In the genomic region with DNA sequence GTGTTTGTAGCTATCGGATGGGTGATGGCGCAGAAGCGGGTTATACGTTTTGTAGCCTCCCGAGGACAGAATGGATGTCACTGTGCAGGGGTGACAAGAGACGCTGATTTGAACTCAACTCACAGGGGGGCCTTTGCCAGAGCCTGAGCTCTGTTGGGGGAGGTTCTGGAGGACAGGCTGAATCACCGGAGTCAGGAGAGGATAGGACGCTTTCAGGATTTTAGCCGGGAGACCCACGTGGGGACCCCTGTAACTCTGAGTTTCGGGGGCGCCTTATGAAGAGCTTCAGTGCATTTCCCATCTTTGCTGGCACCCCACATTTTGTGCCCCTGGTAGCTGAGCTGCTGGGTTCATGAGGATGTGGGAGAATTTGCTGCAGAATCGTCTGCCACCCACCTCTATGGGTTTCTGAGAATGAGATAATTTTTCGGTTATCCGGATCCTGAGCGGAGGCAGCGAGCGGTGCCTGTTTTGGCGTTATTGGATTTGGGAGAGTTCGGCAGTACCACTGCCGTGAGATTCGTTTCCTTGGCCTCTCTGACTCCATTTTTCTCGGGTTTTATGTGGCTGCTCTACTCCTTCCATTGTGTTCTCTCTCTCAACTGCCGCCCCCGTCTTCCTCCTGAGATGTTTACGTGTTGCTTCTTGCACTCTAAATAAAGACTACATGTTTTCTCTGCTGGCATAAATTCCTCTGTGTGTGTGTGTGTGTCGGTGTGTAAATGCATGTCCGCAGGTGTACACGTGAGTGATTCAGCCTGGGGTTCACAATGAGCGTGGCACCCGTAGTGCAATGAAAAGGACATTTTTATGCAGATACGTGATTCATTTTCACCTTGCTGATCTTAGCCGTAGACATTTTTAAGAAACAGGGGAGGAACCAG, we compare ENCODE assay signal across 11 cellular contexts.
DNase-seq lines count a peak whose midpoint lies in the region; ATAC-seq and TF ChIP-seq lines count a peak whose summit lies in the region.
"Had no signal": no experiment of that assay in that cellular context is flagged by ENCODE, and none has a peak within 500 bp of the region (broad histone marks: within the 10 kb centered on the region; RNA-seq: fewer than 3 reads in every experiment).

No MANE protein-coding gene starts in this region.

- peaks cover 0 to 2% of the 10 kb centered on the region in 2 experiments for H3K36me3 ChIP-seq in SK-N-SH (replicated peaks in 1 of 2; ENCODE audit: control insufficient read depth in 1 of 2, insufficient read depth in 2 of 2, low read length in 1 of 2)
- H3K36me3 ChIP-seq in endodermal cell (ENCODE audit: control insufficient read depth, insufficient read depth, low read length): no peaks in the 10 kb centered on the region
- no peaks in the 10 kb centered on the region for H3K36me3 ChIP-seq in mesodermal cell (ENCODE audit: control insufficient read depth, insufficient read depth, low read length)
- H3K36me3 ChIP-seq in transverse colon: no peaks in the 10 kb centered on the region
- H3K36me3 ChIP-seq: WERI-Rb-1 had no signal

- intact Hi-C loops in transverse colon (cut with DNase I; ENCODE audit: low total_unique reads): loop anchor here (10.0 kb wide), 1 partner anchor 112 kb away; no protein-coding TSS in a partner anchor

- peak overlapping the region; percentile 83 for H3K4me2 ChIP-seq in SK-N-SH

- TF ChIP-seq RAD21 in SK-N-SH (IDR thresholded peaks at IDR 0.05; ENCODE audit: low read length): no peak

- no peaks in the 10 kb centered on the region for H3K9me3 ChIP-seq in SK-N-SH
- no peaks in the 10 kb centered on the region for H3K9me3 ChIP-seq in endodermal cell (ENCODE audit: control insufficient read depth, low read length)
- no peaks in the 10 kb centered on the region for H3K9me3 ChIP-seq in mesodermal cell (ENCODE audit: control insufficient read depth, low read length)
- no peaks in the 10 kb centered on the region for H3K9me3 ChIP-seq in transverse colon

- H3F3A ChIP-seq in SK-N-SH (replicated peaks; ENCODE audit: insufficient read depth): no peaks in the 10 kb centered on the region

- TF ChIP-seq CTCF in SK-N-SH (IDR thresholded peaks at IDR 0.05) (no peak), endodermal cell (conservative IDR thresholded peaks at IDR 0.05) (no peak), transverse colon (IDR thresholded peaks at IDR 0.05) (no peak)

- peaks cover 2% of the 10 kb centered on the region for H3K4me1 Mint-ChIP-seq in endodermal cell

- CTCF ChIA-PET in SK-N-SH (lab: Yijun Ruan, JAX): interaction anchor here (0.8 to 1.6 kb wide), 2 partner anchors 13 to 113 kb away, joined by 3 to 6 read pairs; no protein-coding TSS in a partner anchor

- no peaks in the 10 kb centered on the region for H3K79me2 ChIP-seq in SK-N-SH (ENCODE audit: insufficient read depth)

- H3K27me3 ChIP-seq in SK-N-SH (ENCODE audit: insufficient read depth): no peaks in the 10 kb centered on the region
- no peaks in the 10 kb centered on the region for H3K27me3 ChIP-seq in endodermal cell (ENCODE audit: control insufficient read depth, insufficient read depth, low read length, poor library complexity, severe bottlenecking)
- H3K27me3 ChIP-seq in transverse colon: no peaks in the 10 kb centered on the region

- H3K9me3 Mint-ChIP-seq in endodermal cell: no peaks in the 10 kb centered on the region

- TF ChIP-seq POLR2A in transverse colon (IDR thresholded peaks at IDR 0.05): no peak

- H3K27ac ChIP-seq in SK-N-SH (ENCODE audit: low read depth in 2 of 2, low read length in 1 of 2) (peak overlapping the region; percentile 18 to 67; a peak in 3 of 4 replicates), endodermal cell (ENCODE audit: low read depth, low read length) (peak overlapping the region; percentile 98), mesodermal cell (ENCODE audit: low read depth, low read length, severe bottlenecking) (peak overlapping the region; percentile 99), transverse colon (peak overlapping the region; percentile 65 to 80 (median 74))
- H3K27ac ChIP-seq: WERI-Rb-1 had no signal

- no peaks in the 10 kb centered on the region for H3K36me3 Mint-ChIP-seq in endodermal cell (ENCODE audit: low read depth)

- H3K9me2 ChIP-seq in SK-N-SH: no peaks in the 10 kb centered on the region

- no peak overlapping the region for H3K27ac Mint-ChIP-seq in endodermal cell

- DNase-seq in SK-N-SH: no peak
- DNase-seq in endodermal cell: peak; percentile 59
- DNase-seq in transverse colon: no peak
- DNase-seq in NCI-H2171 treated with DMSO at 0.1 percent for 48 hours (lab: John Stamatoyannopoulos, UW): no peak
- no peak for DNase-seq in NCI-H146 (lab: John Stamatoyannopoulos, UW)
- DNase-seq: activated gamma-delta T cell treated with Interleukin-2 at 50 U/mL for 16 hours, KBM-7, WERI-Rb-1 had no signal

- H3K4me3 ChIP-seq in SK-N-SH (ENCODE audit: low read depth in 2 of 2, low read length in 1 of 2) (peak overlapping the region; percentile 40 to 60), endodermal cell (ENCODE audit: low read length) (peak overlapping the region; percentile 75), mesodermal cell (ENCODE audit: extremely low read depth, insufficient read depth, low read length, poor library complexity, severe bottlenecking) (peak overlapping the region; percentile 29), transverse colon (peak overlapping the region in 3 of 4 donors; percentile 19 to 45 (median 24))

- H3K4me1 ChIP-seq in SK-N-SH (ENCODE audit: control insufficient read depth in 1 of 2, insufficient read depth in 2 of 2, low read depth in 1 of 2, low read length in 1 of 2) (peaks cover 5 to 29% of the 10 kb centered on the region in 2 experiments; a peak in 3 of 4 replicates), endodermal cell (ENCODE audit: control insufficient read depth, insufficient read depth, low read length) (peaks cover 6% of the 10 kb centered on the region), mesodermal cell (ENCODE audit: control insufficient read depth, insufficient read depth, low read length, poor library complexity, severe bottlenecking) (peaks cover 18% of the 10 kb centered on the region), transverse colon (peaks cover 0 to 13% (median 8%) of the 10 kb centered on the region in 4 donors)

- no peaks in the 10 kb centered on the region for H3K27me3 Mint-ChIP-seq in endodermal cell (ENCODE audit: insufficient read depth)

- no peak for TF ChIP-seq EP300 in SK-N-SH (IDR thresholded peaks at IDR 0.05; ENCODE audit: borderline replicate concordance in 1 of 2, low read depth in 1 of 2, low read length in 1 of 2)
- no peak for TF ChIP-seq EP300 in transverse colon (IDR thresholded peaks at IDR 0.05; ENCODE audit: low read depth)

- H2AFZ ChIP-seq in SK-N-SH (ENCODE audit: low read depth): peak overlapping the region; percentile 82; the same call in 1 of the 2 replicates

- in situ Hi-C loops in transverse colon (cut with MboI; ENCODE audit: low pct_ligation_motif_present in 1 of 4, low pct_unique_long_range_greater_than_20kb in 1 of 4, low sequenced_read_pairs in 3 of 4): no loop called here

- no peaks in the 10 kb centered on the region for H4K20me1 ChIP-seq in SK-N-SH (ENCODE audit: insufficient read depth)

- 87% methylated on average over 33 of the region's 33 CpGs for WGBS in SK-N-SH (ENCODE audit: low lambda C conversion rate)
- 60 to 64% methylated on average over 22 to 33 of the region's 33 CpGs for WGBS in endodermal cell (ENCODE audit: insufficient coverage in 1 of 2, insufficient read length in 1 of 2), 2 experiments
- WGBS in mesodermal cell (ENCODE audit: insufficient coverage in 2 of 2), 2 experiments: 50 to 56% methylated on average over 26 of the region's 33 CpGs
- 73 to 75% methylated on average over 3 to 33 of the region's 33 CpGs for WGBS in transverse colon (ENCODE audit: low coverage in 1 of 2), 2 donors

- peak overlapping the region; percentile 63; the same call in 1 of the 2 replicates for H3K9ac ChIP-seq in SK-N-SH
- peak overlapping the region; percentile 64 for H3K9ac ChIP-seq in endodermal cell (ENCODE audit: extremely low read depth, low read length, poor library complexity, severe bottlenecking)

- POLR2A ChIA-PET in SK-N-SH (lab: Yijun Ruan, JAX): interaction anchor here (1.5 to 2.8 kb wide), 3 partner anchors 27 to 81 kb away, joined by 3 to 15 read pairs (median 8); partner anchors contain the start of gene STOX2

- H3K4me3 Mint-ChIP-seq in endodermal cell: no peak overlapping the region

- ATAC-seq in SK-N-SH treated with all-trans-retinoic acid at 6 μM for 48 hours (no peak), HG02759 (IDR thresholded peaks at IDR 0.05; ENCODE audit: unreplicated experiment) (no peak)

TF ChIP-seq in SK-N-SH, 30 proteins besides CTCF, POLR2A, EP300 and RAD21 (continues in another document):
- TF ChIP-seq ZBTB33 (IDR thresholded peaks at IDR 0.05; ENCODE audit: borderline replicate concordance, low read depth): no peak
- no peak for TF ChIP-seq RFX5 (IDR thresholded peaks at IDR 0.05; ENCODE audit: low read length)

TF ChIP-seq in SK-N-SH treated with all-trans-retinoic acid at 6 μM for 48 hours, 23 proteins besides CTCF, POLR2A, EP300 and RAD21 (continues in another document):
- TF ChIP-seq ZFP30 (CRISPR knock-in tag; IDR thresholded peaks at IDR 0.05) (no peak), CSDC2 (CRISPR knock-in tag; IDR thresholded peaks at IDR 0.05) (no peak), ISL1 (CRISPR knock-in tag; IDR thresholded peaks at IDR 0.05) (no peak), PPARA (CRISPR knock-in tag; IDR thresholded peaks at IDR 0.05; ENCODE audit: borderline replicate concordance) (no peak), ESRRG (CRISPR knock-in tag; IDR thresholded peaks at IDR 0.05) (no peak), ZNF70 (CRISPR knock-in tag; IDR thresholded peaks at IDR 0.05) (no peak), GLIS3 (CRISPR knock-in tag; IDR thresholded peaks at IDR 0.05) (no peak), RARB (CRISPR knock-in tag; IDR thresholded peaks at IDR 0.05) (no peak), ZNF8 (CRISPR knock-in tag; IDR thresholded peaks at IDR 0.05) (no peak), ZNF565 (CRISPR knock-in tag; conservative IDR thresholded peaks at IDR 0.05; ENCODE audit: low read depth) (no peak), ZC3H10 (CRISPR knock-in tag; IDR thresholded peaks at IDR 0.05) (no peak)
- TF ChIP-seq, protein P1, sequence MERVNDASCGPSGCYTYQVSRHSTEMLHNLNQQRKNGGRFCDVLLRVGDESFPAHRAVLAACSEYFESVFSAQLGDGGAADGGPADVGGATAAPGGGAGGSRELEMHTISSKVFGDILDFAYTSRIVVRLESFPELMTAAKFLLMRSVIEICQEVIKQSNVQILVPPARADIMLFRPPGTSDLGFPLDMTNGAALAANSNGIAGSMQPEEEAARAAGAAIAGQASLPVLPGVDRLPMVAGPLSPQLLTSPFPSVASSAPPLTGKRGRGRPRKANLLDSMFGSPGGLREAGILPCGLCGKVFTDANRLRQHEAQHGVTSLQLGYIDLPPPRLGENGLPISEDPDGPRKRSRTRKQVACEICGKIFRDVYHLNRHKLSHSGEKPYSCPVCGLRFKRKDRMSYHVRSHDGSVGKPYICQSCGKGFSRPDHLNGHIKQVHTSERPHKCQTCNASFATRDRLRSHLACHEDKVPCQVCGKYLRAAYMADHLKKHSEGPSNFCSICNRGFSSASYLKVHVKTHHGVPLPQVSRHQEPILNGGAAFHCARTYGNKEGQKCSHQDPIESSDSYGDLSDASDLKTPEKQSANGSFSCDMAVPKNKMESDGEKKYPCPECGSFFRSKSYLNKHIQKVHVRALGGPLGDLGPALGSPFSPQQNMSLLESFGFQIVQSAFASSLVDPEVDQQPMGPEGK (CRISPR knock-in tag; IDR thresholded peaks at IDR 0.05; ENCODE audit: borderline replicate concordance): no peak

Comparison
In these comparisons a context has a peak if more than half of its experiments do, and no peak if none do; other contexts are left out.
1. H3K27ac ChIP-seq: peak in every context shown above with its lines; median percentile 99 in mesodermal cell; 98 in endodermal cell; 74 in transverse colon; 42 in SK-N-SH.
2. H3K4me3 ChIP-seq: peak in every context shown above with its lines; median percentile 75 in endodermal cell; 50 in SK-N-SH; 29 in mesodermal cell; 24 in transverse colon.